In genomic region chr1:38014171-38014570, GRCh38 we compare ENCODE assay signal across 9 cellular contexts. TPM values are rescaled to one million over a fixed set of nuclear protein-coding genes. Genes with fewer than 3 reads are reported as not detected.
DNase-seq lines count a peak whose midpoint lies in the region; ATAC-seq and TF ChIP-seq lines count a peak whose summit lies in the region.
"Had no signal": no experiment of that assay in that cellular context is flagged by ENCODE, and none has a peak within 500 bp of the region (broad histone marks: within the 10 kb centered on the region; RNA-seq: fewer than 3 reads in every experiment).

No MANE protein-coding gene starts in this region.

- POLR2A ChIA-PET in A673 (lab: Charles Lee; ENCODE audit: low non-redundant PET), result interaction anchor here (0.6 kb wide), 1 partner anchor 13 kb away, joined by 3 read pairs; no protein-coding TSS in a partner anchor
- POLR2A ChIA-PET in activated CD8-positive, alpha-beta T cell treated with anti-CD3 and anti-CD28 coated beads for 36 hours (lab: Charles Lee), result interaction anchor here (6.3 to 7.6 kb wide), 2 partner anchors 12 to 19 kb away, joined by 69 to 114 read pairs; partner anchors contain the start of gene SF3A3

- H3K36me3 Mint-ChIP-seq in activated CD8-positive, alpha-beta T cell treated with anti-CD3 and anti-CD28 coated beads for 36 hours (ENCODE audit: low read depth), result peaks cover 41% of the 10 kb centered on the region

- peaks cover 62% of the 10 kb centered on the region for H3K4me1 Mint-ChIP-seq in activated CD8-positive, alpha-beta T cell treated with anti-CD3 and anti-CD28 coated beads for 36 hours (ENCODE audit: low read depth)

- peak overlapping the region; percentile 42 for H3K27ac Mint-ChIP-seq in activated CD8-positive, alpha-beta T cell treated with anti-CD3 and anti-CD28 coated beads for 36 hours

- H3K9me3 Mint-ChIP-seq in activated CD8-positive, alpha-beta T cell treated with anti-CD3 and anti-CD28 coated beads for 36 hours, result no peaks in the 10 kb centered on the region

- no peaks in the 10 kb centered on the region for H3K27me3 Mint-ChIP-seq in activated CD8-positive, alpha-beta T cell treated with anti-CD3 and anti-CD28 coated beads for 36 hours

- H3K4me2 ChIP-seq in DND-41 (ENCODE audit: insufficient read depth, low read length), result peak overlapping the region; percentile 94
- H3K4me2 ChIP-seq in hepatocyte, result peak overlapping the region; percentile 78

- WGBS in hepatocyte (ENCODE audit: low lambda C conversion rate, missing lambda C conversion rate), result 71% methylated on average over 4 of the region's 4 CpGs

- H3K79me2 ChIP-seq in DND-41 (ENCODE audit: insufficient read depth, low read length) (peaks cover 58% of the 10 kb centered on the region), hepatocyte (peaks cover 51% of the 10 kb centered on the region)

- TF ChIP-seq CTCF in A673 (conservative IDR thresholded peaks at IDR 0.05; ENCODE audit: low read depth, low read length), result peak; percentile 20; the same call in 1 of the 2 replicates
- peak; percentile 6 for TF ChIP-seq CTCF in DND-41 (IDR thresholded peaks at IDR 0.05; ENCODE audit: borderline replicate concordance, extremely low read depth, low read length, poor library complexity, severe bottlenecking)
- no peak for TF ChIP-seq CTCF in activated CD8-positive, alpha-beta T cell treated with anti-CD3 and anti-CD28 coated beads for 36 hours (IDR thresholded peaks at IDR 0.05)
- TF ChIP-seq CTCF in hepatocyte (IDR thresholded peaks at IDR 0.05; ENCODE audit: poor library complexity), result no peak

- H3K36me3 ChIP-seq in A673 (ENCODE audit: insufficient read depth, low read length, poor library complexity, severe bottlenecking), result peaks cover 47% of the 10 kb centered on the region
- H3K36me3 ChIP-seq in DND-41 (ENCODE audit: insufficient read depth, low read length), result peaks cover 52% of the 10 kb centered on the region
- H3K36me3 ChIP-seq in hepatocyte (replicated peaks; ENCODE audit: insufficient read depth, low read depth), result no peaks in the 10 kb centered on the region

- H4K20me1 ChIP-seq in DND-41 (ENCODE audit: insufficient read depth, low read length) (peaks cover 31% of the 10 kb centered on the region; the same call in 1 of the 2 replicates), hepatocyte (ENCODE audit: insufficient read depth, poor library complexity, severe bottlenecking) (peaks cover 5% of the 10 kb centered on the region)

- intact Hi-C loops in A673 (cut with micrococcal nuclease; ENCODE audit: unreplicated experiment), result loop anchor here (10.0 kb wide), 1 partner anchor 319 kb away; the partner anchor contains the start of gene CDCA8
- intact Hi-C loops in activated CD8-positive, alpha-beta T cell treated with anti-CD3 and anti-CD28 coated beads for 36 hours (cut with micrococcal nuclease), result loop anchor here (5.0 kb wide), 1 partner anchor 542 kb away; the partner anchor contains the start of gene ZC3H12A

- ATAC-seq in DND-41 (ENCODE audit: insufficient read depth, low read depth) (no peak), HG03460 (IDR thresholded peaks at IDR 0.05; ENCODE audit: unreplicated experiment) (no peak), GM18867 (IDR thresholded peaks at IDR 0.05; ENCODE audit: unreplicated experiment) (no peak), HG02678 (IDR thresholded peaks at IDR 0.05; ENCODE audit: unreplicated experiment) (no peak)
- no peak for ATAC-seq in activated CD8-positive, alpha-beta T cell treated with anti-CD3 and anti-CD28 coated beads for 36 hours

- no peaks in the 10 kb centered on the region for H3K9me2 ChIP-seq in hepatocyte (replicated peaks; ENCODE audit: insufficient read depth)

- H3K4me3 ChIP-seq in A673 (ENCODE audit: low read depth, low read length, poor library complexity, severe bottlenecking) (peak overlapping the region; percentile 57), DND-41 (ENCODE audit: low read depth in 1 of 2, low read length in 2 of 2) (peak overlapping the region in 1 of 2 experiments; percentile 85; a peak in 3 of 4 replicates), hepatocyte (no peak overlapping the region)

- no peaks in the 10 kb centered on the region for H3K27me3 ChIP-seq in A673 (replicated peaks; ENCODE audit: insufficient read depth, low read depth, low read length, poor library complexity)
- no peaks in the 10 kb centered on the region for H3K27me3 ChIP-seq in DND-41 (ENCODE audit: insufficient read depth, low read length, poor library complexity)
- H3K27me3 ChIP-seq in hepatocyte, result no peaks in the 10 kb centered on the region
- H3K27me3 ChIP-seq: tibial nerve had no signal

- H3K4me1 ChIP-seq in A673 (ENCODE audit: insufficient read depth, low read length, poor library complexity, severe bottlenecking), result peaks cover 36% of the 10 kb centered on the region
- peaks cover 40% of the 10 kb centered on the region for H3K4me1 ChIP-seq in DND-41 (ENCODE audit: insufficient read depth, low read length)
- H3K4me1 ChIP-seq in hepatocyte (ENCODE audit: insufficient read depth), result peaks cover 11% of the 10 kb centered on the region

- peak overlapping the region; percentile 93 for H3K9ac ChIP-seq in DND-41 (ENCODE audit: low read depth, low read length)

- DNase-seq in A673 (ENCODE audit: low spot score), result no peak
- no peak for DNase-seq in DND-41
- DNase-seq in activated CD8-positive, alpha-beta T cell treated with anti-CD3 and anti-CD28 coated beads for 36 hours, result no peak
- DNase-seq in hepatocyte (ENCODE audit: low spot score), result no peak
- DNase-seq in NCI-H524 treated with DMSO at 0.1 percent for 48 hours (lab: John Stamatoyannopoulos, UW), result no peak

- BruUV-seq in A673 (replicated peaks; lab: Mats Ljungman, UMichigan), result no TSS peak

- H2AFZ ChIP-seq in DND-41 (ENCODE audit: low read depth, low read length), result no peak overlapping the region
- no peak overlapping the region for H2AFZ ChIP-seq in hepatocyte

- H3K9me3 ChIP-seq in A673 (ENCODE audit: low read depth, low read length, poor library complexity, severe bottlenecking), result no peaks in the 10 kb centered on the region
- no peaks in the 10 kb centered on the region for H3K9me3 ChIP-seq in DND-41 (ENCODE audit: insufficient read depth, low read length, severe bottlenecking)
- H3K9me3 ChIP-seq in hepatocyte (ENCODE audit: low read depth), result no peaks in the 10 kb centered on the region
- H3K9me3 ChIP-seq: tibial nerve had no signal

- peak overlapping the region; percentile 87 for H3K4me3 Mint-ChIP-seq in activated CD8-positive, alpha-beta T cell treated with anti-CD3 and anti-CD28 coated beads for 36 hours

- CTCF ChIA-PET in A673 (lab: Charles Lee), result interaction anchor here (0.6 kb wide), 1 partner anchor 12 kb away, joined by 3 read pairs; no protein-coding TSS in a partner anchor
- CTCF ChIA-PET in activated CD8-positive, alpha-beta T cell treated with anti-CD3 and anti-CD28 coated beads for 36 hours (lab: Charles Lee), result interaction anchor here (0.6 to 10.4 kb wide), 6 partner anchors 12 to 694 kb away, joined by 3 to 99 read pairs (median 13); partner anchors contain the start of gene SF3A3

- H3K27ac ChIP-seq in A673 (ENCODE audit: low read depth, low read length, poor library complexity, severe bottlenecking) (peak overlapping the region; percentile 17), DND-41 (ENCODE audit: low read length) (0 out of 2 replicates have a peak overlapping the region, but pooled peaks have one; percentile 2), hepatocyte (no peak overlapping the region)

RNA-seq across cellular contexts. Expression of gene UTP11, which starts 1.6 kb away (rescaled TPM):
- 109 and 113 TPM in 2 replicates for total RNA-seq in A673 (2021)
- total RNA-seq in activated CD8-positive, alpha-beta T cell treated with anti-CD3 and anti-CD28 coated beads for 36 hours, result 10 to 100 TPM; 58.1 to 60.6 TPM
- 29.9 and 39.2 TPM in 2 replicates for total RNA-seq in hepatocyte
- 31.1 and 36.2 TPM in 2 replicates for polyA plus RNA-seq in hepatocyte

RNA-seq across cellular contexts. Expression of gene FHL3, which starts 8.9 kb away (rescaled TPM):
- 89.5 and 106 TPM in 2 replicates for total RNA-seq in A673 (2021)
- 10 to 100 TPM; 26.6 to 26.7 TPM for total RNA-seq in activated CD8-positive, alpha-beta T cell treated with anti-CD3 and anti-CD28 coated beads for 36 hours
- 8.4 and 27.2 TPM in 2 replicates for total RNA-seq in hepatocyte
- 27.2 and 28.6 TPM in 2 replicates for polyA plus RNA-seq in hepatocyte

RNA-seq across cellular contexts. Expression of gene SF3A3, which starts 24.3 kb away (rescaled TPM):
- total RNA-seq in A673 (2021) (184 and 194 TPM in 2 replicates), hepatocyte (48.8 and 51.3 TPM in 2 replicates)
- total RNA-seq in activated CD8-positive, alpha-beta T cell treated with anti-CD3 and anti-CD28 coated beads for 36 hours, result 10 to 100 TPM; 94.9 to 96.7 TPM
- 40.9 and 52.8 TPM in 2 replicates for polyA plus RNA-seq in hepatocyte

RNA-seq across cellular contexts. Expression of gene POU3F1, which starts 32.4 kb away (rescaled TPM):
- total RNA-seq in A673 (2021) (83.3 and 92.9 TPM in 2 replicates), hepatocyte (1.0 TPM in 1 of 2 replicates, not detected in the other)
- under 1 TPM in 1 of 2 experiments, not detected in 1; 0.16 TPM for total RNA-seq in activated CD8-positive, alpha-beta T cell treated with anti-CD3 and anti-CD28 coated beads for 36 hours
- 0.73 and 0.83 TPM in 2 replicates for polyA plus RNA-seq in hepatocyte

Comparison
In these comparisons a context has a peak if more than half of its experiments do, and no peak if none do; other contexts are left out.
1. CTCF ChIP-seq: peak in A673 (single experiment) and DND-41 (single experiment); none in activated CD8-positive, alpha-beta T cell treated with anti-CD3 and anti-CD28 coated beads for 36 hours (single experiment) and hepatocyte (single experiment).